ENCODE assay signal across 25 cellular contexts in genomic region chr12:51937941-51938340, GRCh38. TPM values are rescaled to one million over a fixed set of nuclear protein-coding genes. Genes with fewer than 3 reads are reported as not detected.
"Had no signal": no experiment of that assay in that cellular context is flagged by ENCODE, and none has a peak within 500 bp of the region (broad histone marks: within the 10 kb centered on the region; RNA-seq: fewer than 3 reads in every experiment).

No MANE protein-coding gene starts in this region.

- H3K27me3 ChIP-seq: foreskin keratinocyte, left lung, neutrophil, ovary, thyroid gland had no signal

- DNase-seq: activated CD4-positive, alpha-beta T cell treated with anti-CD3 and anti-CD28 coated beads for 1 hour; activated CD4-positive, alpha-beta T cell treated with anti-CD3 and anti-CD28 coated beads, Interleukin-2, amount 50 U/mL, for 1 hour; activated CD8-positive, alpha-beta T cell treated with anti-CD3 and anti-CD28 coated beads, Interleukin-2, amount 10 ng/mL, durations not matched to agents 7 days and 5 days; activated gamma-delta T cell; activated naive CD4-positive, alpha-beta T cell treated with anti-CD3 and anti-CD28 coated beads, Interleukin-2, amount 50 U/mL, for 16 hours; activated naive CD8-positive, alpha-beta T cell treated with anti-CD3 and anti-CD28 coated beads, Interleukin-2, amount 50 U/mL, for 24 hours; caudate nucleus; dermis blood vessel endothelial cell; effector CD8-positive, alpha-beta T cell; erythroblast; kidney; left lung; ovary; right cardiac atrium; stimulated activated CD4-positive, alpha-beta T cell treated with anti-CD3 and anti-CD28 coated beads, Interleukin-4, amount 100 ng/mL, for 24 hours; stimulated activated naive CD8-positive, alpha-beta T cell treated with anti-CD3 and anti-CD28 coated beads, Interleukin-15, Interleukin-2, amounts not matched to agents 100 U/mL and 50 U/mL, for 24 hours; thyroid gland had no signal

- ATAC-seq: activated CD8-positive, alpha-beta T cell treated with anti-CD3 and anti-CD28 coated beads, Interleukin-2, amount 10 ng/mL, durations not matched to agents 7 days and 5 days; activated naive CD8-positive, alpha-beta T cell treated with anti-CD3 and anti-CD28 coated beads, Interleukin-2, amount 50 U/mL, for 24 hours; left lung; natural killer cell treated with Interleukin-12 subunit alpha and Interleukin-12 subunit beta and Interleukin-15 and Interleukin-18, amount 100 ng/mL, for 72 hours; right cardiac atrium; stimulated activated naive CD8-positive, alpha-beta T cell treated with anti-CD3 and anti-CD28 coated beads, Interleukin-15, Interleukin-2, amounts not matched to agents 100 U/mL and 50 U/mL, for 24 hours had no signal

- H3K4me3 ChIP-seq: left lung, lung, ovary, thyroid gland had no signal

- H3K36me3 ChIP-seq: left lung, neutrophil, ovary, thyroid gland had no signal

- FAIRE-seq: kidney, TTC549 had no signal

- H3K27ac ChIP-seq: foreskin keratinocyte, left lung, neutrophil, ovary, thyroid gland had no signal

- H3K9me3 ChIP-seq: left lung, neutrophil, ovary, thyroid gland had no signal

RNA-seq across cellular contexts. Expression of gene ACVRL1, which starts 30.6 kb away (rescaled TPM):
- total RNA-seq: activated CD8-positive, alpha-beta T cell treated with anti-CD3 and anti-CD28 coated beads, Interleukin-2, amount 10 ng/mL, durations not matched to agents 7 days and 5 days; activated T-helper 1 cell treated with anti-CD3 and anti-CD28 coated beads, Interleukin-12 subunit alpha, Interleukin-12 subunit beta, Interleukin-2, Interleukin-4 antibody, amounts not matched to agents 30 ng/mL and 10 ng/mL and 1 ng/mL, durations not matched to agents 14 hours and 24 hours and 36 hours; foreskin keratinocyte; natural killer cell treated with Interleukin-12 subunit alpha and Interleukin-12 subunit beta and Interleukin-15 and Interleukin-18, amount 100 ng/mL, for 72 hours had no signal

RNA-seq across cellular contexts. Expression of gene ANKRD33, which starts 50.0 kb away (rescaled TPM):
- total RNA-seq: activated CD8-positive, alpha-beta T cell treated with anti-CD3 and anti-CD28 coated beads, Interleukin-2, amount 10 ng/mL, durations not matched to agents 7 days and 5 days; activated T-helper 1 cell treated with anti-CD3 and anti-CD28 coated beads, Interleukin-12 subunit alpha, Interleukin-12 subunit beta, Interleukin-2, Interleukin-4 antibody, amounts not matched to agents 30 ng/mL and 10 ng/mL and 1 ng/mL, durations not matched to agents 14 hours and 24 hours and 36 hours; dermis blood vessel endothelial cell; foreskin keratinocyte; kidney; left lung; natural killer cell treated with Interleukin-12 subunit alpha and Interleukin-12 subunit beta and Interleukin-15 and Interleukin-18, amount 100 ng/mL, for 72 hours; ovary; right cardiac atrium; subcutaneous adipose tissue; thyroid gland; ureter had no signal
- polyA plus RNA-seq: foreskin keratinocyte, ovary, right cardiac atrium had no signal
